Comparison of ENCODE assay signal across 20 cellular contexts in genomic region chr1:89993541-89993940, GRCh38. TPM values are rescaled to one million over a fixed set of nuclear protein-coding genes. Genes with fewer than 3 reads are reported as not detected.
A peak's percentile ranks its signal among the peaks of the same experiment; 100 is the strongest.
DNase-seq lines count a peak whose midpoint lies in the region; ATAC-seq and TF ChIP-seq lines count a peak whose summit lies in the region.
"Had no signal": no experiment of that assay in that cellular context is flagged by ENCODE, and none has a peak within 500 bp of the region (broad histone marks: within the 10 kb centered on the region; RNA-seq: fewer than 3 reads in every experiment).

No MANE protein-coding gene starts in this region.

- H3K9me3 ChIP-seq in CD8-positive, alpha-beta T cell (ENCODE audit: low read length) = no peaks in the 10 kb centered on the region
- H3K9me3 ChIP-seq: suprapubic skin had no signal

- H3K27me3 ChIP-seq in CD8-positive, alpha-beta T cell (ENCODE audit: insufficient read depth, low read length) = no peaks in the 10 kb centered on the region
- H3K27me3 ChIP-seq: cardiac muscle cell, suprapubic skin had no signal

- no peak overlapping the region for H3K4me3 ChIP-seq in CD8-positive, alpha-beta T cell (ENCODE audit: low read depth, low read length)
- H3K4me3 ChIP-seq: cardiac muscle cell had no signal

- H3K36me3 Mint-ChIP-seq in activated T-cell treated with anti-CD3 and anti-CD28 coated beads, Interleukin-2, amount 50 U/mL, for 4 hours (ENCODE audit: insufficient read depth) = peaks cover 4% of the 10 kb centered on the region
- H3K36me3 Mint-ChIP-seq in CD8-positive, alpha-beta T cell = peaks cover 8% of the 10 kb centered on the region
- H3K36me3 Mint-ChIP-seq in activated naive CD8-positive, alpha-beta T cell treated with anti-CD3 and anti-CD28 coated beads, Interleukin-2, amount 50 U/mL, for 24 hours (ENCODE audit: low read depth) = peaks cover 14% of the 10 kb centered on the region
- H3K36me3 Mint-ChIP-seq in nephron (ENCODE audit: low read depth) = peaks cover 11% of the 10 kb centered on the region
- H3K36me3 Mint-ChIP-seq: memory B cell had no signal

- H3K4me1 Mint-ChIP-seq in activated T-cell treated with anti-CD3 and anti-CD28 coated beads, Interleukin-2, amount 50 U/mL, for 4 hours (ENCODE audit: low read depth) = peaks cover 31% of the 10 kb centered on the region
- peaks cover 29% of the 10 kb centered on the region for H3K4me1 Mint-ChIP-seq in CD8-positive, alpha-beta T cell (ENCODE audit: low read depth)
- H3K4me1 Mint-ChIP-seq in activated naive CD8-positive, alpha-beta T cell treated with anti-CD3 and anti-CD28 coated beads, Interleukin-2, amount 50 U/mL, for 24 hours = peaks cover 42% of the 10 kb centered on the region
- H3K4me1 Mint-ChIP-seq in nephron = peaks cover 28% of the 10 kb centered on the region

- no peak for ATAC-seq in activated T-cell treated with anti-CD3 and anti-CD28 coated beads, Interleukin-2, amount 50 U/mL, for 4 hours
- ATAC-seq in CD8-positive, alpha-beta T cell = no peak
- no peak for ATAC-seq in activated naive CD8-positive, alpha-beta T cell treated with anti-CD3 and anti-CD28 coated beads, Interleukin-2, amount 50 U/mL, for 24 hours
- no peak for ATAC-seq in GM18511 (IDR thresholded peaks at IDR 0.05; ENCODE audit: unreplicated experiment)
- ATAC-seq: left cardiac atrium had no signal

- no peak for DNase-seq in activated T-cell treated with anti-CD3 and anti-CD28 coated beads, Interleukin-2, amount 50 U/mL, for 4 hours
- DNase-seq in activated T-cell treated with anti-CD3 and anti-CD28 coated beads for 4 hours = no peak
- DNase-seq in CD8-positive, alpha-beta T cell = no peak
- DNase-seq in activated naive CD8-positive, alpha-beta T cell treated with anti-CD3 and anti-CD28 coated beads, Interleukin-2, amount 50 U/mL, for 24 hours = no peak
- no peak for DNase-seq in foreskin melanocyte
- DNase-seq in NOMO-1 (lab: John Stamatoyannopoulos, UW; ENCODE audit: unreplicated experiment in 2 of 2) = no peak
- DNase-seq: activated CD4-positive, alpha-beta T cell treated with anti-CD3 and anti-CD28 coated beads for 48 hours; activated CD8-positive, alpha-beta memory T cell treated with anti-CD3 and anti-CD28 coated beads, Interleukin-2, amount 50 U/mL, for 4 hours; activated gamma-delta T cell; amniotic stem cell; left cardiac atrium; MM.1S; NCI-H1436; NCI-H524 had no signal

- intact Hi-C loops in CD8-positive, alpha-beta T cell (cut with DNase I, micrococcal nuclease) = loop anchor here (5.0 to 10.0 kb wide), 3 partner anchors 389 to 1309 kb away; partner anchors contain the start of gene PKN2 (in 2 of the 2)

- POLR2A ChIA-PET in CD8-positive, alpha-beta T cell (lab: Charles Lee) = interaction anchor here (1.1 kb wide), 1 partner anchor 150 kb away, joined by 3 read pairs; no protein-coding TSS in a partner anchor

- no peak overlapping the region for H3K27ac Mint-ChIP-seq in CD8-positive, alpha-beta T cell
- no peak overlapping the region for H3K27ac Mint-ChIP-seq in activated naive CD8-positive, alpha-beta T cell treated with anti-CD3 and anti-CD28 coated beads, Interleukin-2, amount 50 U/mL, for 24 hours
- H3K27ac Mint-ChIP-seq in nephron = peak overlapping the region in 1 of 3 experiments; percentile 29
- H3K27ac Mint-ChIP-seq: dendritic cell treated with granulocyte-macrophage colony-stimulating factor and Interleukin-4, amounts not matched to agents 40 ng/mL and 50 ng/mL, for 4 days; memory B cell had no signal

- CTCF ChIA-PET in CD8-positive, alpha-beta T cell (lab: Charles Lee) = interaction anchor here (0.7 to 1.1 kb wide), 2 partner anchors 150 to 212 kb away, joined by 3 to 4 read pairs; no protein-coding TSS in a partner anchor

- peak overlapping the region; percentile 41 for H3K4me3 Mint-ChIP-seq in activated T-cell treated with anti-CD3 and anti-CD28 coated beads, Interleukin-2, amount 50 U/mL, for 4 hours
- peak overlapping the region; percentile 66 for H3K4me3 Mint-ChIP-seq in CD8-positive, alpha-beta T cell
- H3K4me3 Mint-ChIP-seq in activated naive CD8-positive, alpha-beta T cell treated with anti-CD3 and anti-CD28 coated beads, Interleukin-2, amount 50 U/mL, for 24 hours = peak overlapping the region; percentile 33
- H3K4me3 Mint-ChIP-seq in nephron = peak overlapping the region; percentile 67 to 74 (median 73)
- H3K4me3 Mint-ChIP-seq: dendritic cell treated with granulocyte-macrophage colony-stimulating factor and Interleukin-4, amounts not matched to agents 40 ng/mL and 50 ng/mL, for 4 days had no signal

- no peaks in the 10 kb centered on the region for H3K36me3 ChIP-seq in CD8-positive, alpha-beta T cell (ENCODE audit: insufficient read depth, low read length)
- H3K36me3 ChIP-seq: cardiac muscle cell, suprapubic skin had no signal

- TF ChIP-seq CTCF in CD8-positive, alpha-beta T cell (IDR thresholded peaks at IDR 0.05) = no peak
- no peak for TF ChIP-seq CTCF in nephron (IDR thresholded peaks at IDR 0.05; ENCODE audit: unreplicated experiment in 3 of 3)

- no peak overlapping the region for H3K27ac ChIP-seq in CD8-positive, alpha-beta T cell (ENCODE audit: low read depth, low read length)
- H3K27ac ChIP-seq: cardiac muscle cell, suprapubic skin had no signal

- no peaks in the 10 kb centered on the region for H3K9me3 Mint-ChIP-seq in activated T-cell treated with anti-CD3 and anti-CD28 coated beads, Interleukin-2, amount 50 U/mL, for 4 hours
- H3K9me3 Mint-ChIP-seq in CD8-positive, alpha-beta T cell = no peaks in the 10 kb centered on the region
- no peaks in the 10 kb centered on the region for H3K9me3 Mint-ChIP-seq in activated naive CD8-positive, alpha-beta T cell treated with anti-CD3 and anti-CD28 coated beads, Interleukin-2, amount 50 U/mL, for 24 hours
- no peaks in the 10 kb centered on the region for H3K9me3 Mint-ChIP-seq in nephron
- H3K9me3 Mint-ChIP-seq: dendritic cell treated with granulocyte-macrophage colony-stimulating factor and Interleukin-4, amounts not matched to agents 40 ng/mL and 50 ng/mL, for 4 days; memory B cell had no signal

- peaks cover 25% of the 10 kb centered on the region for H3K4me1 ChIP-seq in CD8-positive, alpha-beta T cell (ENCODE audit: insufficient read depth, low read length)

- H3K27me3 Mint-ChIP-seq in activated T-cell treated with anti-CD3 and anti-CD28 coated beads, Interleukin-2, amount 50 U/mL, for 4 hours (ENCODE audit: low read depth) = no peaks in the 10 kb centered on the region
- H3K27me3 Mint-ChIP-seq in CD8-positive, alpha-beta T cell (ENCODE audit: low read depth) = no peaks in the 10 kb centered on the region
- H3K27me3 Mint-ChIP-seq in activated naive CD8-positive, alpha-beta T cell treated with anti-CD3 and anti-CD28 coated beads, Interleukin-2, amount 50 U/mL, for 24 hours = peaks cover 5% of the 10 kb centered on the region
- H3K27me3 Mint-ChIP-seq in nephron (ENCODE audit: low read depth) = no peaks in the 10 kb centered on the region
- H3K27me3 Mint-ChIP-seq: dendritic cell treated with granulocyte-macrophage colony-stimulating factor and Interleukin-4, amounts not matched to agents 40 ng/mL and 50 ng/mL, for 4 days had no signal

RNA-seq across cellular contexts. Expression of gene ZNF326, which starts 1.4 kb away (rescaled TPM):
- 10 to 100 TPM; 30.0 to 32.0 (median 31.2) TPM for total RNA-seq in activated T-cell treated with anti-CD3 and anti-CD28 coated beads, Interleukin-2, amount 50 U/mL, for 4 hours
- total RNA-seq in CD8-positive, alpha-beta T cell = 10 to 100 TPM; 55.5 to 59.1 TPM
